Comparison of ENCODE assay signal across 1 cellular context in the genomic region with DNA sequence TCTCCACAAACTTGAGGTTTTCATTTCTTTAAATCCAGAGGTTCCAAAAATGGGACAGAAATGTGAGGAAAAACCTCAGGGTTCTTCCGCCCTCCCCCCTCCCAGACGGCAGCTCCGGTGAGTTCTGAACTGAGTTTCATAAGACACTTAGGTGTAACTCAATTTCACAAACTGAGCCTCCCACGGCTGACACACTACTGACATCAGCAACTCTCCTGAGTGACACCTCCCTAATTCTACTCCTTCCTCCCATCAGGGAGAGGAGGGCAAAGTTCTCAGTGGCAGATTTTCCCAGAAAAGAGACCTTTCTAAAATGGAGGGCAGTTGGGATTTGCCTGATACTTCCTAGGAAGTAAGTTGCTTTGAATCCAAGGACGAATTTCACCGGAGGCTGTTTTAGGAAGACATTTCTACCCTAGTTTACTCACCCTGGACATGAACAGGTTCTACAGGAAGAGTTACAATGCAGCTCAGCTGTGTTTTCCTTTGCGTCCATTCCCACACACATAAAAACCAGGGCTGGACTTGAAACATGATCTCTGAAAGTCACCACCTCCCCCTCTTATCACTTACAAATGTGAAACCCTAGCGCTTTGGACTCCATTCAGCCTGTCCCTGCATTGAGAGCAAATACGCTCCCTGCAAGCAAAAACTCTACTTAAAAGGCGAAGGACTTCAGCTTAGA.
TF ChIP-seq lines count a peak whose summit lies in the region.

No MANE protein-coding gene starts in this region.

TF ChIP-seq in HepG2, 621 proteins besides CTCF, POLR2A, EP300 and RAD21 (continued from another document and continues in another):
- TF ChIP-seq IKZF5 (CRISPR knock-in tag; IDR thresholded peaks at IDR 0.05), result peak; percentile 57; the same call in 1 of the 2 replicates
- TF ChIP-seq ZNF552 (CRISPR knock-in tag; IDR thresholded peaks at IDR 0.05; ENCODE audit: borderline replicate concordance), result no peak
- TF ChIP-seq CCAR2 (optimal IDR thresholded peaks at IDR 0.05; ENCODE audit: low read depth, low read length), result peak; percentile 48
- TF ChIP-seq ARID3A (IDR thresholded peaks at IDR 0.05; ENCODE audit: low read depth, low read length), result peak; percentile 34; the same call in 1 of the 2 replicates
- peak; percentile 33 for TF ChIP-seq PHF8 (CRISPR knock-in tag; IDR thresholded peaks at IDR 0.05)
- TF ChIP-seq AHDC1 (CRISPR knock-in tag; IDR thresholded peaks at IDR 0.05; ENCODE audit: borderline replicate concordance), result peak; percentile 49; the same call in 1 of the 2 replicates
- 0 out of 2 replicates have a peak, but pooled peaks have one; percentile 28 for TF ChIP-seq CBFB (CRISPR knock-in tag; IDR thresholded peaks at IDR 0.05)
- TF ChIP-seq LCORL (IDR thresholded peaks at IDR 0.05), result peak; percentile 70; the same call in 1 of the 2 replicates
- no peak for TF ChIP-seq LCORL (CRISPR knock-in tag; IDR thresholded peaks at IDR 0.05)
- TF ChIP-seq, protein P1, sequence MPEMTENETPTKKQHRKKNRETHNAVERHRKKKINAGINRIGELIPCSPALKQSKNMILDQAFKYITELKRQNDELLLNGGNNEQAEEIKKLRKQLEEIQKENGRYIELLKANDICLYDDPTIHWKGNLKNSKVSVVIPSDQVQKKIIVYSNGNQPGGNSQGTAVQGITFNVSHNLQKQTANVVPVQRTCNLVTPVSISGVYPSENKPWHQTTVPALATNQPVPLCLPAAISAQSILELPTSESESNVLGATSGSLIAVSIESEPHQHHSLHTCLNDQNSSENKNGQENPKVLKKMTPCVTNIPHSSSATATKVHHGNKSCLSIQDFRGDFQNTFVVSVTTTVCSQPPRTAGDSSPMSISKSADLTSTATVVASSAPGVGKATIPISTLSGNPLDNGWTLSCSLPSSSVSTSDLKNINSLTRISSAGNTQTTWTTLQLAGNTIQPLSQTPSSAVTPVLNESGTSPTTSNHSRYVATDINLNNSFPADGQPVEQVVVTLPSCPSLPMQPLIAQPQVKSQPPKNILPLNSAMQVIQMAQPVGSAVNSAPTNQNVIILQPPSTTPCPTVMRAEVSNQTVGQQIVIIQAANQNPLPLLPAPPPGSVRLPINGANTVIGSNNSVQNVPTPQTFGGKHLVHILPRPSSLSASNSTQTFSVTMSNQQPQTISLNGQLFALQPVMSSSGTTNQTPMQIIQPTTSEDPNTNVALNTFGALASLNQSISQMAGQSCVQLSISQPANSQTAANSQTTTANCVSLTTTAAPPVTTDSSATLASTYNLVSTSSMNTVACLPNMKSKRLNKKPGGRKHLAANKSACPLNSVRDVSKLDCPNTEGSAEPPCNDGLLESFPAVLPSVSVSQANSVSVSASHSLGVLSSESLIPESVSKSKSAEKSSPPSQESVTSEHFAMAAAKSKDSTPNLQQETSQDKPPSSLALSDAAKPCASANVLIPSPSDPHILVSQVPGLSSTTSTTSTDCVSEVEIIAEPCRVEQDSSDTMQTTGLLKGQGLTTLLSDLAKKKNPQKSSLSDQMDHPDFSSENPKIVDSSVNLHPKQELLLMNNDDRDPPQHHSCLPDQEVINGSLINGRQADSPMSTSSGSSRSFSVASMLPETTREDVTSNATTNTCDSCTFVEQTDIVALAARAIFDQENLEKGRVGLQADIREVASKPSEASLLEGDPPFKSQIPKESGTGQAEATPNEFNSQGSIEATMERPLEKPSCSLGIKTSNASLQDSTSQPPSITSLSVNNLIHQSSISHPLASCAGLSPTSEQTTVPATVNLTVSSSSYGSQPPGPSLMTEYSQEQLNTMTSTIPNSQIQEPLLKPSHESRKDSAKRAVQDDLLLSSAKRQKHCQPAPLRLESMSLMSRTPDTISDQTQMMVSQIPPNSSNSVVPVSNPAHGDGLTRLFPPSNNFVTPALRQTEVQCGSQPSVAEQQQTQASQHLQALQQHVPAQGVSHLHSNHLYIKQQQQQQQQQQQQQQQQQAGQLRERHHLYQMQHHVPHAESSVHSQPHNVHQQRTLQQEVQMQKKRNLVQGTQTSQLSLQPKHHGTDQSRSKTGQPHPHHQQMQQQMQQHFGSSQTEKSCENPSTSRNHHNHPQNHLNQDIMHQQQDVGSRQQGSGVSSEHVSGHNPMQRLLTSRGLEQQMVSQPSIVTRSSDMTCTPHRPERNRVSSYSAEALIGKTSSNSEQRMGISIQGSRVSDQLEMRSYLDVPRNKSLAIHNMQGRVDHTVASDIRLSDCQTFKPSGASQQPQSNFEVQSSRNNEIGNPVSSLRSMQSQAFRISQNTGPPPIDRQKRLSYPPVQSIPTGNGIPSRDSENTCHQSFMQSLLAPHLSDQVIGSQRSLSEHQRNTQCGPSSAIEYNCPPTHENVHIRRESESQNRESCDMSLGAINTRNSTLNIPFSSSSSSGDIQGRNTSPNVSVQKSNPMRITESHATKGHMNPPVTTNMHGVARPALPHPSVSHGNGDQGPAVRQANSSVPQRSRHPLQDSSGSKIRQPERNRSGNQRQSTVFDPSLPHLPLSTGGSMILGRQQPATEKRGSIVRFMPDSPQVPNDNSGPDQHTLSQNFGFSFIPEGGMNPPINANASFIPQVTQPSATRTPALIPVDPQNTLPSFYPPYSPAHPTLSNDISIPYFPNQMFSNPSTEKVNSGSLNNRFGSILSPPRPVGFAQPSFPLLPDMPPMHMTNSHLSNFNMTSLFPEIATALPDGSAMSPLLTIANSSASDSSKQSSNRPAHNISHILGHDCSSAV (CRISPR knock-in tag; IDR thresholded peaks at IDR 0.05; ENCODE audit: borderline replicate concordance), result no peak
- no peak for TF ChIP-seq GZF1 (CRISPR knock-in tag; IDR thresholded peaks at IDR 0.05)
- TF ChIP-seq FOXA3 (CRISPR knock-in tag; IDR thresholded peaks at IDR 0.05), result peak; percentile 55
- no peak for TF ChIP-seq ZNF44 (CRISPR knock-in tag; IDR thresholded peaks at IDR 0.05)
- TF ChIP-seq HNRNPL (IDR thresholded peaks at IDR 0.05; ENCODE audit: low read depth, low read length), result no peak
- TF ChIP-seq ZZZ3 (CRISPR knock-in tag; IDR thresholded peaks at IDR 0.05; ENCODE audit: borderline replicate concordance), result no peak
- TF ChIP-seq, protein P2, sequence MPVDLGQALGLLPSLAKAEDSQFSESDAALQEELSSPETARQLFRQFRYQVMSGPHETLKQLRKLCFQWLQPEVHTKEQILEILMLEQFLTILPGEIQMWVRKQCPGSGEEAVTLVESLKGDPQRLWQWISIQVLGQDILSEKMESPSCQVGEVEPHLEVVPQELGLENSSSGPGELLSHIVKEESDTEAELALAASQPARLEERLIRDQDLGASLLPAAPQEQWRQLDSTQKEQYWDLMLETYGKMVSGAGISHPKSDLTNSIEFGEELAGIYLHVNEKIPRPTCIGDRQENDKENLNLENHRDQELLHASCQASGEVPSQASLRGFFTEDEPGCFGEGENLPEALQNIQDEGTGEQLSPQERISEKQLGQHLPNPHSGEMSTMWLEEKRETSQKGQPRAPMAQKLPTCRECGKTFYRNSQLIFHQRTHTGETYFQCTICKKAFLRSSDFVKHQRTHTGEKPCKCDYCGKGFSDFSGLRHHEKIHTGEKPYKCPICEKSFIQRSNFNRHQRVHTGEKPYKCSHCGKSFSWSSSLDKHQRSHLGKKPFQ (CRISPR knock-in tag; IDR thresholded peaks at IDR 0.05; ENCODE audit: insufficient replicate concordance), result no peak
- TF ChIP-seq ZNF326 (CRISPR knock-in tag; IDR thresholded peaks at IDR 0.05; ENCODE audit: borderline replicate concordance), result no peak
- no peak for TF ChIP-seq ARNT (IDR thresholded peaks at IDR 0.05)
- TF ChIP-seq NCOA2 (CRISPR knock-in tag; IDR thresholded peaks at IDR 0.05), result peak; percentile 22; the same call in 1 of the 2 replicates
- TF ChIP-seq, protein P3, sequence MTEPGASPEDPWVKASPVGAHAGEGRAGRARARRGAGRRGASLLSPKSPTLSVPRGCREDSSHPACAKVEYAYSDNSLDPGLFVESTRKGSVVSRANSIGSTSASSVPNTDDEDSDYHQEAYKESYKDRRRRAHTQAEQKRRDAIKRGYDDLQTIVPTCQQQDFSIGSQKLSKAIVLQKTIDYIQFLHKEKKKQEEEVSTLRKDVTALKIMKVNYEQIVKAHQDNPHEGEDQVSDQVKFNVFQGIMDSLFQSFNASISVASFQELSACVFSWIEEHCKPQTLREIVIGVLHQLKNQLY (CRISPR knock-in tag; IDR thresholded peaks at IDR 0.05), result no peak
- 0 out of 2 replicates have a peak, but pooled peaks have one; percentile 70 for TF ChIP-seq ZSCAN29 (CRISPR knock-in tag; conservative IDR thresholded peaks at IDR 0.05)
- TF ChIP-seq CCDC6 (CRISPR knock-in tag; IDR thresholded peaks at IDR 0.05), result no peak
- TF ChIP-seq MEIS1 (CRISPR knock-in tag; IDR thresholded peaks at IDR 0.05; ENCODE audit: borderline replicate concordance), result no peak
- TF ChIP-seq ARID4A (CRISPR knock-in tag; IDR thresholded peaks at IDR 0.05; ENCODE audit: borderline replicate concordance), result no peak
- TF ChIP-seq MAX (IDR thresholded peaks at IDR 0.05), result peak; percentile 41; the same call in 1 of the 2 replicates
- TF ChIP-seq ZFP41 (CRISPR knock-in tag; IDR thresholded peaks at IDR 0.05; ENCODE audit: borderline replicate concordance), result no peak
